ENCODE assay signal across 8 cellular contexts in the genomic region with DNA sequence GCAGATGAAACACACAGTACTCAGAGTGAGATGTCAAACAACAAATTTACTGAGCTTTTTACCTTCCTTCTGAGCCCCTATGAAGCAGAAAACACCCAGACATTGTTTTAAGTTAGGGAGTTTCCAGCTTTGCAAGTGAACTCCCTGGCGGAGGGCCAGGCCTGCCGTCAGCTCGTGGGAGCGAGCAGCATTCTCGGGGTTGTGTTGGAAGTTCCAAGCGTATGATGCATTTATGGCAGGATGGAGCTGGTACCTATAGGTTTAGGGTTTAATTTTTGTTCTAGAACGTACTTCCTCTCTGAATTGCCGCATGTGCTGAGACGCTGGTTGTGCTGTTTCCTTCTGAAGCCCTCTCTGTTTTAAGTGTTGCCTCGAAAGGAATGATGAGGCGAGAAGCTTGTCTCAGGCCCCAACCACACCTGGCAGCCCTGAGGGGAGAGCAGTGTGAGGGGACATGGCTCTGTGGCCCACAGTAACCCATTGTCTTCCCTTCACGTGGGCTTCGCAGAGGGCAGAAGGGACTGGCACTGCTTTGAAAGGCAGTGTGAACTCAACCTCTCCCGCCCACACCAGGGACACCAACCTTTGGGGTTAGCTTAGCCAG.
A peak's percentile ranks its signal among the peaks of the same experiment; 100 is the strongest.
DNase-seq lines count a peak whose midpoint lies in the region; ATAC-seq and TF ChIP-seq lines count a peak whose summit lies in the region.
"Had no signal": no experiment of that assay in that cellular context is flagged by ENCODE, and none has a peak within 500 bp of the region (broad histone marks: within the 10 kb centered on the region; RNA-seq: fewer than 3 reads in every experiment).

No MANE protein-coding gene starts in this region.

- TF ChIP-seq CTCF in astrocyte of the spinal cord (IDR thresholded peaks at IDR 0.05; ENCODE audit: low read depth, low read length) (no peak), testis (IDR thresholded peaks at IDR 0.05) (no peak)

- no peaks in the 10 kb centered on the region for H3K27me3 ChIP-seq in testis

- H3K36me3 ChIP-seq in testis (ENCODE audit: low read depth, missing control alignments), result no peaks in the 10 kb centered on the region

- intact Hi-C loops in left colon (cut with DNase I, micrococcal nuclease) (no loop called here), testis (cut with DNase I; ENCODE audit: low total_unique reads) (no loop called here)

- WGBS in testis, 2 donors, result 43 to 53% methylated on average over 14 of the region's 14 CpGs

- H3K9me3 ChIP-seq in testis, result no peaks in the 10 kb centered on the region

- ATAC-seq in HG02759 (IDR thresholded peaks at IDR 0.05; ENCODE audit: unreplicated experiment), result peak; percentile 34
- ATAC-seq in left colon, result peak; percentile 52
- no peak for ATAC-seq in GM21717 (IDR thresholded peaks at IDR 0.05; ENCODE audit: unreplicated experiment)
- ATAC-seq: WTC11 had no signal

- H3K4me3 ChIP-seq in astrocyte of the spinal cord (ENCODE audit: low read depth, low read length) (no peak overlapping the region), testis (no peak overlapping the region)

- peak overlapping the region; percentile 29 to 47 for H3K27ac ChIP-seq in testis

- H3K4me1 ChIP-seq in testis, result peaks cover 50% of the 10 kb centered on the region

- peak; percentile 93 for DNase-seq in astrocyte of the spinal cord (ENCODE audit: low read depth, low spot score)
- DNase-seq in left colon, result peak; percentile 78 to 86
- peak; percentile 92 for DNase-seq in testis
- no peak for DNase-seq in NCI-H774 (lab: John Stamatoyannopoulos, UW)
- DNase-seq in NCI-H2171 treated with DMSO at 0.1 percent for 48 hours (lab: John Stamatoyannopoulos, UW), result no peak

- no peak for TF ChIP-seq POLR2A in testis (IDR thresholded peaks at IDR 0.05)

- in situ Hi-C loops in astrocyte of the spinal cord (cut with HindIII; ENCODE audit: low sequenced_read_pairs), result no loop called here

Comparison
In these comparisons a context has a peak if more than half of its experiments do, and no peak if none do; other contexts are left out.
1. DNase-seq: peak in astrocyte of the spinal cord (single experiment), left colon (2 of 2) and testis (single experiment); none in NCI-H774 (single experiment) and NCI-H2171 treated with DMSO at 0.1 percent for 48 hours (single experiment).